ENCODE assay signal across 2 cellular contexts in genomic region chr5:53983568-53984465, GRCh38.
TF ChIP-seq lines count a peak whose summit lies in the region.

No MANE protein-coding gene starts in this region.

TF ChIP-seq in HepG2, 621 proteins besides CTCF, POLR2A, EP300 and RAD21:
- TF ChIP-seq XRCC5 (optimal IDR thresholded peaks at IDR 0.05; ENCODE audit: low read length), result no peak
- TF ChIP-seq ZC3H13 (CRISPR knock-in tag; IDR thresholded peaks at IDR 0.05), result no peak
- TF ChIP-seq, protein P1, sequence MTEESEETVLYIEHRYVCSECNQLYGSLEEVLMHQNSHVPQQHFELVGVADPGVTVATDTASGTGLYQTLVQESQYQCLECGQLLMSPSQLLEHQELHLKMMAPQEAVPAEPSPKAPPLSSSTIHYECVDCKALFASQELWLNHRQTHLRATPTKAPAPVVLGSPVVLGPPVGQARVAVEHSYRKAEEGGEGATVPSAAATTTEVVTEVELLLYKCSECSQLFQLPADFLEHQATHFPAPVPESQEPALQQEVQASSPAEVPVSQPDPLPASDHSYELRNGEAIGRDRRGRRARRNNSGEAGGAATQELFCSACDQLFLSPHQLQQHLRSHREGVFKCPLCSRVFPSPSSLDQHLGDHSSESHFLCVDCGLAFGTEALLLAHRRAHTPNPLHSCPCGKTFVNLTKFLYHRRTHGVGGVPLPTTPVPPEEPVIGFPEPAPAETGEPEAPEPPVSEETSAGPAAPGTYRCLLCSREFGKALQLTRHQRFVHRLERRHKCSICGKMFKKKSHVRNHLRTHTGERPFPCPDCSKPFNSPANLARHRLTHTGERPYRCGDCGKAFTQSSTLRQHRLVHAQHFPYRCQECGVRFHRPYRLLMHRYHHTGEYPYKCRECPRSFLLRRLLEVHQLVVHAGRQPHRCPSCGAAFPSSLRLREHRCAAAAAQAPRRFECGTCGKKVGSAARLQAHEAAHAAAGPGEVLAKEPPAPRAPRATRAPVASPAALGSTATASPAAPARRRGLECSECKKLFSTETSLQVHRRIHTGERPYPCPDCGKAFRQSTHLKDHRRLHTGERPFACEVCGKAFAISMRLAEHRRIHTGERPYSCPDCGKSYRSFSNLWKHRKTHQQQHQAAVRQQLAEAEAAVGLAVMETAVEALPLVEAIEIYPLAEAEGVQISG (CRISPR knock-in tag; IDR thresholded peaks at IDR 0.05), result no peak
- TF ChIP-seq KIAA2018 (CRISPR knock-in tag; IDR thresholded peaks at IDR 0.05; ENCODE audit: borderline replicate concordance), result no peak
- no peak for TF ChIP-seq LRRFIP1 (CRISPR knock-in tag; conservative IDR thresholded peaks at IDR 0.05)
- TF ChIP-seq TBX2 (CRISPR knock-in tag; IDR thresholded peaks at IDR 0.05; ENCODE audit: borderline replicate concordance), result no peak
- peak; percentile 63 for TF ChIP-seq HNF4A (CRISPR knock-in tag; IDR thresholded peaks at IDR 0.05)
- TF ChIP-seq PTBP1 (IDR thresholded peaks at IDR 0.05; ENCODE audit: low read depth, low read length, poor library complexity, severe bottlenecking), result no peak

TF ChIP-seq in H1, 55 proteins besides CTCF, POLR2A, EP300 and RAD21:
- TF ChIP-seq CREB1 (IDR thresholded peaks at IDR 0.05), result no peak
- TF ChIP-seq JUND (IDR thresholded peaks at IDR 0.05; ENCODE audit: low read length), result no peak
- TF ChIP-seq MAFK (IDR thresholded peaks at IDR 0.05; ENCODE audit: low read depth, low read length), result no peak
- TF ChIP-seq TEAD4 (IDR thresholded peaks at IDR 0.05; ENCODE audit: low read depth, low read length), result no peak
- TF ChIP-seq CBX8 (IDR thresholded peaks at IDR 0.05; ENCODE audit: borderline replicate concordance, low read depth, low read length), result no peak
- no peak for TF ChIP-seq SRF (IDR thresholded peaks at IDR 0.05; ENCODE audit: low read depth, low read length)
TF ChIP-seq in H1: peak in this region for 0.
